ENCODE assay signal across 7 cellular contexts in the genomic region with DNA sequence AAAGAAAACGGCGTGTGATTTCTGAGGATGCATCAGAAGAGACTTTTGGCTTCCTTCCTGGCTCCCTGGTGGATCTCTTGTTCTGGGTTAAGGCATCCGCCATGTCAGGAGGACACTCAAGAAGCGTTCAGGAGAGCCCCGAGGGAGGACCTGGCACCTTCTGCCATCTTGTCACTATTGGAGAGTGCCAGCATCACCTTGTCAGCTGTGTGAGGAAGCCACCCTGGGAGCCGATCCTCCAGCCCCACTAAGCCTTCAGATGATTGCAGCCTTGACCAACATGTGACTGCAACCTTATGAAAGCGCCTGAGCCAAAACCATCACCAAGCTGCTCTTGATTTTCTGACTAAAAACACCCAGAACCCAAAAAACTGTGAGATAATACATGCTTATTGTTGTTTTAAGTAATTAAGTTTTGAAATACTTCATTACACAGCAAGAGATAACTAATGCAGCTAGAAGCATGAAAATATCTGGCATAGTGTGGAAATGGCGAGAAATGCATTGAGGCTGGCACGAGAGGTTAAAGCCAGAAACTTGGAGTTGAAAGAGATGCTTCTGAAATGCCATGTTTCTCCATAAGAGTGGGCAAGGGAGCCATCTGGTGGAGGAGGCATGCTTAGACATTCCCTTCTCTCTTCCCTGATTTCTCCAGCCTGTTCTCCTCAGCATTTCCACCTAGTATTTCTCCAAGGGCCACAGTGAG. TPM values are rescaled to one million over a fixed set of nuclear protein-coding genes. Genes with fewer than 3 reads are reported as not detected.
A peak's percentile ranks its signal among the peaks of the same experiment; 100 is the strongest.
DNase-seq lines count a peak whose midpoint lies in the region; ATAC-seq, FAIRE-seq and TF ChIP-seq lines count a peak whose summit lies in the region.

No MANE protein-coding gene starts in this region.

- H3K4me1 ChIP-seq in K562 (replicated peaks in 1 of 2; ENCODE audit: control insufficient read depth in 2 of 2, insufficient read depth in 2 of 2, low read length in 2 of 2) = peaks cover under 1 to 5% of the 10 kb centered on the region in 2 experiments; a peak in 3 of 5 replicates

- POLR2A ChIA-PET in K562 (lab: Yijun Ruan, JAX) = no interaction called here

- H3K4me3 ChIP-seq in GM12864 (ENCODE audit: low read depth, low read length) (no peak overlapping the region), K562 (no peak overlapping the region)

- no peak for TF ChIP-seq EP300 in K562 (IDR thresholded peaks at IDR 0.05; ENCODE audit: low read length)

- no peaks in the 10 kb centered on the region for H3K9me3 Mint-ChIP-seq in immature natural killer cell

- peak; percentile 86 for TF ChIP-seq CTCF in GM12864 (IDR thresholded peaks at IDR 0.05; ENCODE audit: low read depth, low read length, missing control alignments)
- peak; percentile 67 to 88 (median 73) for TF ChIP-seq CTCF in K562 (IDR thresholded peaks at IDR 0.05 in 2 of 3, conservative IDR thresholded peaks at IDR 0.05 in 1 of 3; ENCODE audit: insufficient read depth in 2 of 3, low read depth in 1 of 3, low read length in 3 of 3)

- in situ Hi-C loops in K562 (cut with MboI) = no loop called here

- no peak overlapping the region for H3K27ac ChIP-seq in K562 (ENCODE audit: extremely low read depth, low read depth, low read length)

- no peak overlapping the region for H3K27ac Mint-ChIP-seq in immature natural killer cell

- no peak overlapping the region for H3K9ac ChIP-seq in K562 (ENCODE audit: insufficient read depth in 1 of 2, low read depth in 2 of 2, low read length in 2 of 2)

- peak; percentile 85 for FAIRE-seq in K562 (lab: Jason Lieb, UNC)

- CTCF ChIA-PET in K562 (lab: Yijun Ruan, JAX; ENCODE audit: low intra/inter-chr PET ratio) = interaction anchor here (0.5 to 3.3 kb wide), 8 partner anchors 22 to 333 kb away, joined by 3 to 33 read pairs (median 6); partner anchors contain the start of gene ANKRD2

- 0% methylated on average over 5 of the region's 9 CpGs for WGBS in K562 (ENCODE audit: insufficient coverage, low coverage, missing lambda C conversion rate)

- no peak for TF ChIP-seq POLR2A in K562 (conservative IDR thresholded peaks at IDR 0.05)

- ATAC-seq in K562 (peak; percentile 85), HG03469 (IDR thresholded peaks at IDR 0.05; ENCODE audit: unreplicated experiment) (no peak)

- TF ChIP-seq RAD21 in K562 (CRISPR knock-in tag; conservative IDR thresholded peaks at IDR 0.05 in 1 of 2, IDR thresholded peaks at IDR 0.05 in 1 of 2) = peak; percentile 83 to 95

- H3K9me3 ChIP-seq in K562 (replicated peaks; ENCODE audit: control insufficient read depth, insufficient read depth, low read depth, low read length) = no peaks in the 10 kb centered on the region; the same call in 1 of the 2 replicates

- H3K4me3 Mint-ChIP-seq in immature natural killer cell = no peak overlapping the region

- DNase-seq in GM12864 (ENCODE audit: low read depth) = no peak
- peak; percentile 57 for DNase-seq in NCI-H1092 treated with DMSO at 0.1 percent for 48 hours (lab: John Stamatoyannopoulos, UW)
- DNase-seq in T follicular helper cell (ENCODE audit: low read depth) = peak; percentile 50
- DNase-seq in K562 (ENCODE audit: extremely low read depth in 1 of 4, low spot score in 3 of 4) = peak; percentile 33 to 73 (median 42)
- peak; percentile 46 to 58 (median 50) for DNase-seq in immature natural killer cell
- DNase-seq in stimulated activated CD4-positive, alpha-beta T cell treated with anti-CD3 and anti-CD28 coated beads, Interleukin-12 subunit alpha, Interleukin-12 subunit beta, amount 100 ng/mL, for 48 hours (ENCODE audit: low read depth in 2 of 3, low spot score in 1 of 3) = peak in 2 of 3 donors; percentile 33 to 40

- peaks cover 1 to 10% (median 4%) of the 10 kb centered on the region in 3 donors for H3K27me3 Mint-ChIP-seq in immature natural killer cell (ENCODE audit: low read depth in 3 of 3)

- no peak overlapping the region for H3K4me2 ChIP-seq in K562 (ENCODE audit: insufficient read depth, low read length)

- H3K4me1 Mint-ChIP-seq in immature natural killer cell = peaks cover 5 to 11% of the 10 kb centered on the region in 2 donors

- no peaks in the 10 kb centered on the region for H4K20me1 ChIP-seq in K562 (replicated peaks; ENCODE audit: control insufficient read depth, insufficient read depth, low read length)

- H3K9me1 ChIP-seq in K562 (ENCODE audit: control insufficient read depth, insufficient read depth, low read length) = no peaks in the 10 kb centered on the region

- no peaks in the 10 kb centered on the region for H3K79me2 ChIP-seq in K562 (ENCODE audit: control insufficient read depth, insufficient read depth, low read length)

- H3K36me3 Mint-ChIP-seq in immature natural killer cell = no peaks in the 10 kb centered on the region

- H2AFZ ChIP-seq in K562 (ENCODE audit: low read depth, low read length) = peak overlapping the region; percentile 51; the same call in 1 of the 2 replicates

- H3K27me3 ChIP-seq in K562 (ENCODE audit: control insufficient read depth in 2 of 2, insufficient read depth in 2 of 2, low read length in 2 of 2) = no peaks in the 10 kb centered on the region

- no TSS peak for BruUV-seq in K562 (replicated peaks; lab: Mats Ljungman, UMichigan)

- intact Hi-C loops in K562 (cut with micrococcal nuclease) = loop anchor here (1.0 to 5.0 kb wide), 4 partner anchors 22 to 159 kb away; partner anchors contain the start of gene ANKRD2

- no peaks in the 10 kb centered on the region for H3K36me3 ChIP-seq in K562 (ENCODE audit: control insufficient read depth, insufficient read depth, low read length)

RNA-seq across cellular contexts. Expression of gene ZFYVE27, which starts 5.4 kb away (rescaled TPM):
- total RNA-seq in K562 (2011; cell fraction: chromatin; rRNA removed; ENCODE audit: low replicate concordance) = 62.2 and 122 TPM in 2 replicates
- total RNA-seq in K562 (2011; cell fraction: nucleolus; rRNA removed) = 80.7 and 95.2 TPM in 2 replicates
- 68.9 and 79.6 TPM in 2 replicates for total RNA-seq in K562 (2011; cell fraction: nucleoplasm; rRNA removed)
- total RNA-seq in K562 (2014; rRNA removed) (15.3 and 16.6 TPM in 2 replicates), K562 (2014; rRNA removed; fragmentation: Illumina TruSeq; extraction: Trizol) (8.8 and 12.5 TPM in 2 replicates), K562 (2015; rRNA removed; fragmentation: Illumina TruSeq; extraction: Trizol) (13.3 and 13.9 TPM in 2 replicates), K562 (2021) (21.4 and 24.0 TPM in 2 replicates)
- polyA plus RNA-seq in K562 (2011; rRNA removed) (21.4 and 22.2 TPM in 2 replicates), K562 (2014; fragmentation: Illumina TruSeq; extraction: Trizol) (15.6 and 16.5 TPM in 2 replicates), K562 (2014; fragmentation: Nextera tagmentation; extraction: Ambion mirVana) (1 to 10 TPM in 1 of 2 experiments, under 1 TPM in 1; 0.81 to 1.2 TPM), K562 (2014; rRNA removed) (21.9 and 24.3 TPM in 2 replicates), immature natural killer cell (10 to 100 TPM; 20.0 to 31.8 (median 26.1) TPM)
- polyA plus RNA-seq in K562 (2011; cell fraction: cytosol; rRNA removed) = 18.6 TPM in 2 replicates
- polyA plus RNA-seq in K562 (2011; cell fraction: nucleus; rRNA removed) = 68.2 and 69.3 TPM in 2 replicates
- polyA plus RNA-seq in K562 (2012) = 12.7 and 25.0 TPM in 2 replicates
- 13.3 TPM in 2 replicates for polyA minus RNA-seq in K562 (2011; rRNA and poly(A)+ RNA removed)
- 8.4 and 12.6 TPM in 2 replicates for polyA minus RNA-seq in K562 (2011; cell fraction: cytosol; rRNA and poly(A)+ RNA removed)
- polyA minus RNA-seq in K562 (2011; cell fraction: nucleus; rRNA and poly(A)+ RNA removed) = 23.8 and 27.5 TPM in 2 replicates

RNA-seq across cellular contexts. Expression of gene MARVELD1, which starts 18.0 kb away (rescaled TPM):
- 10.2 and 12.9 TPM in 2 replicates for total RNA-seq in K562 (2011; cell fraction: chromatin; rRNA removed; ENCODE audit: low replicate concordance)
- 11.7 and 12.0 TPM in 2 replicates for total RNA-seq in K562 (2011; cell fraction: nucleolus; rRNA removed)
- total RNA-seq in K562 (2011; cell fraction: nucleoplasm; rRNA removed) = 13.0 and 16.5 TPM in 2 replicates
- total RNA-seq in K562 (2014; rRNA removed) (2.8 and 5.6 TPM in 2 replicates), K562 (2014; rRNA removed; fragmentation: Illumina TruSeq; extraction: Trizol) (4.2 and 5.3 TPM in 2 replicates), K562 (2015; rRNA removed; fragmentation: Illumina TruSeq; extraction: Trizol) (5.7 and 7.1 TPM in 2 replicates), K562 (2021) (9.8 and 9.9 TPM in 2 replicates)
- polyA plus RNA-seq in K562 (2011; rRNA removed) (9.5 and 14.7 TPM in 2 replicates), K562 (2014; fragmentation: Illumina TruSeq; extraction: Trizol) (8.9 and 12.5 TPM in 2 replicates), K562 (2014; fragmentation: Nextera tagmentation; extraction: Ambion mirVana) (1 to 10 TPM; 2.7 to 3.6 TPM), K562 (2014; rRNA removed) (5.3 and 6.5 TPM in 2 replicates), immature natural killer cell (1 to 10 TPM in 1 of 3 donors, under 1 TPM in 1, not detected in 1; 0.19 to 1.0 TPM)
- 12.4 and 14.2 TPM in 2 replicates for polyA plus RNA-seq in K562 (2011; cell fraction: cytosol; rRNA removed)
- polyA plus RNA-seq in K562 (2011; cell fraction: nucleus; rRNA removed) = 15.4 and 25.9 TPM in 2 replicates
- polyA plus RNA-seq in K562 (2012) = 9.1 and 11.3 TPM in 2 replicates
- polyA minus RNA-seq in K562 (2011; rRNA and poly(A)+ RNA removed) = 4.9 and 7.2 TPM in 2 replicates
- polyA minus RNA-seq in K562 (2011; cell fraction: cytosol; rRNA and poly(A)+ RNA removed) = 7.1 and 7.8 TPM in 2 replicates
- 2.6 and 4.8 TPM in 2 replicates for polyA minus RNA-seq in K562 (2011; cell fraction: nucleus; rRNA and poly(A)+ RNA removed)

RNA-seq across cellular contexts. Expression of gene SFRP5, which starts 40.3 kb away (rescaled TPM):
- not detected in 2 replicates for total RNA-seq in K562 (2011; cell fraction: chromatin; rRNA removed; ENCODE audit: low replicate concordance)
- 0.17 TPM in 1 of 2 replicates, not detected in the other for total RNA-seq in K562 (2011; cell fraction: nucleolus; rRNA removed)
- 0.37 and 0.46 TPM in 2 replicates for total RNA-seq in K562 (2011; cell fraction: nucleoplasm; rRNA removed)
- total RNA-seq in K562 (2014; rRNA removed) = 0.08 TPM in 1 of 2 replicates, not detected in the other
- 0.07 TPM in 1 of 2 replicates, not detected in the other for total RNA-seq in K562 (2014; rRNA removed; fragmentation: Illumina TruSeq; extraction: Trizol)
- 0.11 TPM in 1 of 2 replicates, not detected in the other for total RNA-seq in K562 (2015; rRNA removed; fragmentation: Illumina TruSeq; extraction: Trizol)
- total RNA-seq in K562 (2021) = 0.29 and 0.40 TPM in 2 replicates
- polyA plus RNA-seq in K562 (2011; rRNA removed) = 0.18 and 0.68 TPM in 2 replicates
- 0.40 and 0.69 TPM in 2 replicates for polyA plus RNA-seq in K562 (2011; cell fraction: cytosol; rRNA removed)
- 0.11 and 0.24 TPM in 2 replicates for polyA plus RNA-seq in K562 (2011; cell fraction: nucleus; rRNA removed)
- polyA plus RNA-seq in K562 (2012) = 0.15 and 0.18 TPM in 2 replicates
- polyA plus RNA-seq in K562 (2014; fragmentation: Illumina TruSeq; extraction: Trizol) = 0.10 and 0.12 TPM in 2 replicates
- not detected for polyA plus RNA-seq in K562 (2014; fragmentation: Nextera tagmentation; extraction: Ambion mirVana)
- polyA plus RNA-seq in K562 (2014; rRNA removed) = 0.16 and 0.18 TPM in 2 replicates
- 0.27 TPM in 1 of 2 replicates, not detected in the other for polyA minus RNA-seq in K562 (2011; rRNA and poly(A)+ RNA removed)
- 0.91 TPM in 1 of 2 replicates, not detected in the other for polyA minus RNA-seq in K562 (2011; cell fraction: cytosol; rRNA and poly(A)+ RNA removed)
- 0.22 and 0.27 TPM in 2 replicates for polyA minus RNA-seq in K562 (2011; cell fraction: nucleus; rRNA and poly(A)+ RNA removed)
- not detected for polyA plus RNA-seq in immature natural killer cell

RNA-seq across cellular contexts. Expression of gene AVPI1, which starts 44.5 kb away (rescaled TPM):
- total RNA-seq in K562 (2011; cell fraction: chromatin; rRNA removed; ENCODE audit: low replicate concordance) = 0.67 and 5.0 TPM in 2 replicates
- total RNA-seq in K562 (2011; cell fraction: nucleolus; rRNA removed) = 4.2 and 4.7 TPM in 2 replicates
- total RNA-seq in K562 (2011; cell fraction: nucleoplasm; rRNA removed) = 3.2 and 4.8 TPM in 2 replicates
- 10.4 and 15.9 TPM in 2 replicates for total RNA-seq in K562 (2014; rRNA removed)
- total RNA-seq in K562 (2014; rRNA removed; fragmentation: Illumina TruSeq; extraction: Trizol) = 3.8 and 4.4 TPM in 2 replicates
- 7.4 TPM in 2 replicates for total RNA-seq in K562 (2015; rRNA removed; fragmentation: Illumina TruSeq; extraction: Trizol)
- total RNA-seq in K562 (2021) = 9.1 and 10.8 TPM in 2 replicates
- polyA plus RNA-seq in K562 (2011; rRNA removed) = 7.5 and 9.9 TPM in 2 replicates
- polyA plus RNA-seq in K562 (2011; cell fraction: cytosol; rRNA removed) = 10.4 and 19.0 TPM in 2 replicates
- 4.1 and 5.1 TPM in 2 replicates for polyA plus RNA-seq in K562 (2011; cell fraction: nucleus; rRNA removed)
- 7.3 and 8.1 TPM in 2 replicates for polyA plus RNA-seq in K562 (2012)
- polyA plus RNA-seq in K562 (2014; fragmentation: Illumina TruSeq; extraction: Trizol) = 5.8 and 6.6 TPM in 2 replicates
- 1 to 10 TPM in 1 of 2 experiments, under 1 TPM in 1; 0.90 to 1.9 TPM for polyA plus RNA-seq in K562 (2014; fragmentation: Nextera tagmentation; extraction: Ambion mirVana)
- polyA plus RNA-seq in K562 (2014; rRNA removed) = 9.5 and 10.4 TPM in 2 replicates
- 3.5 and 4.1 TPM in 2 replicates for polyA minus RNA-seq in K562 (2011; rRNA and poly(A)+ RNA removed)
- 6.7 and 13.0 TPM in 2 replicates for polyA minus RNA-seq in K562 (2011; cell fraction: cytosol; rRNA and poly(A)+ RNA removed)
- 3.0 and 4.2 TPM in 2 replicates for polyA minus RNA-seq in K562 (2011; cell fraction: nucleus; rRNA and poly(A)+ RNA removed)
- 10 to 100 TPM in 1 of 3 donors, 1 to 10 TPM in 2; 3.0 to 14.1 (median 4.4) TPM for polyA plus RNA-seq in immature natural killer cell
